ENCODE assay signal across 28 cellular contexts in the genomic region with DNA sequence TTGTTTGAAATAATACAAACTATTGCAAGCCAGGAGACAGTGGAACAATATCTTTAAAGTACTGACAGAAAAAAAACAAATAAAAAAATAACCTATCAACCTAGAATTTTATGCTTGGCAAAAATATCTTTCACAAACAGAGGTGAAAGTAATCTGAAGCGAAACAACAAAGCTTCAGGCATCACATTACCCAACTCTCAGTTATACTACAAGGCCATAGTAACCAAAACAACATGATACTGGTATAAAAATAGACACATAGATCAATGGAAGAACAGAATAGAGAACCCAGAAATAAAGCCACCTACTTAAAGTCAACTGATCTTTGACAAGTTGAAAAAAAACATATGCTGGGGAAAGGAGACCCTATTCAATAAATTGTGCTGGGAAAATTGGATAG. TPM values are rescaled to one million over a fixed set of nuclear protein-coding genes. Genes with fewer than 3 reads are reported as not detected.
"Had no signal": no experiment of that assay in that cellular context is flagged by ENCODE, and none has a peak within 500 bp of the region (broad histone marks: within the 10 kb centered on the region; RNA-seq: fewer than 3 reads in every experiment).

No MANE protein-coding gene starts in this region.

- H3K36me3 ChIP-seq: left lung, lower lobe of right lung, ovary, right atrium auricular region, sigmoid colon, spleen, suprapubic skin, thoracic aorta, tibial artery, upper lobe of right lung, uterus had no signal

- H3K4me1 ChIP-seq: left lung, lower lobe of right lung, right atrium auricular region, sigmoid colon, spleen, suprapubic skin, tibial artery, upper lobe of right lung, uterus had no signal

- ATAC-seq: left colon; left lung; lower lobe of right lung; mucosa of descending colon; naive thymus-derived CD4-positive, alpha-beta T cell; natural killer cell treated with Interleukin-12 subunit alpha and Interleukin-12 subunit beta and Interleukin-15 and Interleukin-18, amount 100 ng/mL, for 72 hours; stimulated activated effector memory CD8-positive, alpha-beta T cell treated with anti-CD3 and anti-CD28 coated beads, Interleukin-12 subunit alpha, Interleukin-12 subunit beta, amount 100 ng/mL, for 72 hours; upper lobe of right lung had no signal

- H3K27ac ChIP-seq: left lung, lower lobe of right lung, ovary, right atrium auricular region, sigmoid colon, spleen, suprapubic skin, thoracic aorta, tibial artery, upper lobe of right lung, uterus had no signal

- DNase-seq: hypothalamus; immature natural killer cell; kidney; left colon; left lung; lower lobe of right lung; mesendoderm; midbrain; mucosa of descending colon; naive thymus-derived CD4-positive, alpha-beta T cell; ovary; sigmoid colon; small intestine; spleen; stimulated activated CD4-positive, alpha-beta T cell treated with anti-CD3 and anti-CD28 coated beads, Interleukin-4, amount 100 ng/mL, for 24 hours; stimulated activated naive CD4-positive, alpha-beta T cell; tibial artery; trophoblast cell; upper lobe of right lung; uterus had no signal

- H3K9me3 ChIP-seq: left lung, lower lobe of right lung, mucosa of descending colon, ovary, right atrium auricular region, suprapubic skin, thoracic aorta, tibial artery, upper lobe of right lung, uterus had no signal

- H3K4me3 ChIP-seq: left lung, lower lobe of right lung, mucosa of descending colon, ovary, right atrium auricular region, sigmoid colon, spleen, suprapubic skin, thoracic aorta, tibial artery, upper lobe of right lung, uterus had no signal

- H3K27me3 ChIP-seq: ovary, right atrium auricular region, sigmoid colon, upper lobe of right lung, uterus had no signal

RNA-seq across cellular contexts. Expression of gene HECW1, which starts 26.5 kb away (rescaled TPM):
- total RNA-seq: myocyte; naive thymus-derived CD4-positive, alpha-beta T cell; natural killer cell treated with Interleukin-12 subunit alpha and Interleukin-12 subunit beta and Interleukin-15 and Interleukin-18, amount 100 ng/mL, for 72 hours; pulmonary artery endothelial cell had no signal
- polyA plus RNA-seq: immature natural killer cell; liver; naive thymus-derived CD4-positive, alpha-beta T cell had no signal
